Comparison of ENCODE assay signal across 5 cellular contexts in genomic region chr4:11120435-11120834, GRCh38.
"Had no signal": no experiment of that assay in that cellular context is flagged by ENCODE, and none has a peak within 500 bp of the region (broad histone marks: within the 10 kb centered on the region; RNA-seq: fewer than 3 reads in every experiment).

No MANE protein-coding gene starts in this region.

- H3K9ac ChIP-seq: KMS-11 had no signal

- H3K27ac ChIP-seq: HL-60, KMS-11 had no signal

- H3K4me2 ChIP-seq: KMS-11 had no signal

- FAIRE-seq: HTR-8/SVneo had no signal

- DNase-seq: KBM-7, KG1 had no signal
